8 cellular contexts compared by ENCODE assay signal in the genomic region with DNA sequence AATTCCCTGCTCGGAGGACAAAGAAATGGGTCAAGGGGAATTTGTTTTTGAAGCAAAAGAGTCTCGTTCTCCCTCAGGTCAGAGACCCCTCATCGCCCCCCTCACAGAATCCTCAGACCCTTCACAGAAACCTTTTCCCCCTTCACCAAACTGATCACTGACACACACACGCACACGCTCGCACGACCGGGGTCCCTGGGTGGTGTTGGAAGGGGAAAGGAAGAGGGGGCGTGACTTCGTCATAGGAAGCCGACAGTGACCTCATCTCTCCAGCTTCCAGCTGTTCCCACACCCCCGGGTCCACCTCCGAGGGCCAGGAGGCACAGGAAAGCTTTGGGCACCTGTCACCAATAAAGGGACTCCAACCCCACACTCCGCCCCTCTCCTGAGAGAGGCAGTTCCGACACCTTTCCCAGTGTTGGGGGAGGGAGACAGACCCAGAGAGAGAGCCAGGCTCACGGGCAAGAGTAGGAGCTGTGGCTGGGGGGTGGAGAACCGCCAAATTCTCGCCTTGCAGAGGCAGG. TPM values are rescaled to one million over a fixed set of nuclear protein-coding genes. Genes with fewer than 3 reads are reported as not detected.
DNase-seq lines count a peak whose midpoint lies in the region; ATAC-seq, FAIRE-seq and TF ChIP-seq lines count a peak whose summit lies in the region.

No MANE protein-coding gene starts in this region.

- peak overlapping the region; percentile 47; the same call in 1 of the 2 replicates for H2AFZ ChIP-seq in GM12878 (ENCODE audit: control insufficient read depth, low read depth, low read length)

- intact Hi-C loops in CD4-positive, alpha-beta memory T cell (cut with micrococcal nuclease): loop anchor here (1.0 kb wide), 2 partner anchors 126 to 132 kb away; no protein-coding TSS in a partner anchor
- intact Hi-C loops in GM12878 (cut with micrococcal nuclease; ENCODE audit: unreplicated experiment) (loop anchor here (2.0 to 10.0 kb wide), 2 partner anchors 131 to 263 kb away; no protein-coding TSS in a partner anchor), lower lobe of right lung (cut with DNase I) (no loop called here)

- no peak for DNase-seq in CD4-positive, alpha-beta memory T cell
- DNase-seq in MG63 (peak; percentile 14), GM12878 (ENCODE audit: low read depth, low spot score) (no peak), lower lobe of right lung (no peak), type B pancreatic cell (ENCODE audit: extremely low spot score, unreplicated experiment) (no peak), NCI-H187 (lab: John Stamatoyannopoulos, UW) (no peak)
- DNase-seq in stimulated activated CD4-positive, alpha-beta T cell treated with anti-CD3 and anti-CD28 coated beads, Interleukin-2, amount 100 ng/mL, for 48 hours: no peak

- CTCF ChIA-PET in CD4-positive, alpha-beta memory T cell (lab: Charles Lee; ENCODE audit: partially characterized antibody): interaction anchor here (0.8 to 3.0 kb wide), 18 partner anchors 8 to 593 kb away, joined by 3 to 12 read pairs (median 4); no protein-coding TSS in a partner anchor
- CTCF ChIA-PET in GM12878 (lab: Yijun Ruan, JAX): interaction anchor here (0.9 to 3.5 kb wide), 13 partner anchors 10 to 334 kb away, joined by 3 to 34 read pairs (median 6); no protein-coding TSS in a partner anchor

- TF ChIP-seq POLR2A in GM12878 (IDR thresholded peaks at IDR 0.05; ENCODE audit: low read depth, low read length): no peak

- peak overlapping the region in 4 of 7 donors; percentile 32 to 84 (median 66) for H3K27ac Mint-ChIP-seq in CD4-positive, alpha-beta memory T cell
- no peak overlapping the region for H3K27ac Mint-ChIP-seq in type B pancreatic cell

- SMC1A ChIA-PET in GM12878 (lab: Charles Lee; ENCODE audit: uncharacterized antibody, unreplicated experiment): interaction anchor here (0.8 to 2.6 kb wide), 4 partner anchors 33 to 132 kb away, joined by 3 to 14 read pairs (median 5); no protein-coding TSS in a partner anchor

- POLR2A ChIA-PET in CD4-positive, alpha-beta memory T cell (lab: Charles Lee; ENCODE audit: partially characterized antibody): interaction anchor here (1.0 to 1.8 kb wide), 6 partner anchors 41 to 166 kb away, joined by 3 to 7 read pairs (median 4); a partner anchor contains a TSS
- POLR2A ChIA-PET in GM12878 (lab: Charles Lee): interaction anchor here (0.6 kb wide), 1 partner anchor 567 kb away, joined by 5 read pairs; no protein-coding TSS in a partner anchor

- H3K36me3 Mint-ChIP-seq in CD4-positive, alpha-beta memory T cell: no peaks in the 10 kb centered on the region
- no peaks in the 10 kb centered on the region for H3K36me3 Mint-ChIP-seq in type B pancreatic cell

- H3K9me3 Mint-ChIP-seq in CD4-positive, alpha-beta memory T cell: no peaks in the 10 kb centered on the region
- H3K9me3 Mint-ChIP-seq in type B pancreatic cell: no peaks in the 10 kb centered on the region

- no peaks in the 10 kb centered on the region for H3K9me3 ChIP-seq in CD4-positive, alpha-beta memory T cell (ENCODE audit: control insufficient read depth in 1 of 2, low read length in 2 of 2)
- H3K9me3 ChIP-seq in MG63 (peaks cover 4% of the 10 kb centered on the region; the same call in 1 of the 2 replicates), GM12878 (replicated peaks; ENCODE audit: control insufficient read depth, insufficient read depth, low read length) (no peaks in the 10 kb centered on the region; the same call in 2 of the 3 replicates), lower lobe of right lung (no peaks in the 10 kb centered on the region)

- H3K27ac ChIP-seq in CD4-positive, alpha-beta memory T cell (ENCODE audit: low read depth, low read length): no peak overlapping the region
- H3K27ac ChIP-seq in GM12878 (ENCODE audit: control insufficient read depth, insufficient read depth): no peak overlapping the region
- H3K27ac ChIP-seq in lower lobe of right lung: no peak overlapping the region

- H3K27me3 ChIP-seq in CD4-positive, alpha-beta memory T cell (ENCODE audit: insufficient read depth, low read length): peaks cover 18% of the 10 kb centered on the region
- H3K27me3 ChIP-seq in MG63: no peaks in the 10 kb centered on the region
- H3K27me3 ChIP-seq in GM12878 (replicated peaks in 1 of 2; ENCODE audit: control insufficient read depth in 2 of 2, insufficient read depth in 2 of 2, low read length in 1 of 2): peaks cover 2 to 6% of the 10 kb centered on the region in 2 experiments; a peak in 3 of 4 replicates
- peaks cover 14% of the 10 kb centered on the region for H3K27me3 ChIP-seq in lower lobe of right lung (ENCODE audit: low read depth)

- 16% methylated on average over 18 of the region's 18 CpGs for WGBS in GM12878 (ENCODE audit: insufficient coverage, insufficient replicate concordance, low lambda C conversion rate, missing lambda C conversion rate)

- no peak for ATAC-seq in GM12878
- ATAC-seq in lower lobe of right lung: peak; percentile 27 to 31
- ATAC-seq in HG03097 (IDR thresholded peaks at IDR 0.05; ENCODE audit: low FRiP score, unreplicated experiment): no peak

- no peak for FAIRE-seq in GM12878 (lab: Jason Lieb, UNC)

- TF ChIP-seq CTCF in GM12878 (IDR thresholded peaks at IDR 0.05 in 2 of 3, conservative IDR thresholded peaks at IDR 0.05 in 1 of 3; ENCODE audit: control insufficient read depth in 2 of 3, extremely low read depth in 1 of 3, insufficient read depth in 1 of 3, low read depth in 3 of 3, low read length in 3 of 3): no peak
- TF ChIP-seq CTCF in lower lobe of right lung (IDR thresholded peaks at IDR 0.05): no peak
- TF ChIP-seq CTCF in type B pancreatic cell (conservative IDR thresholded peaks at IDR 0.05): no peak

- H4K20me1 ChIP-seq in GM12878 (ENCODE audit: control insufficient read depth, insufficient read depth): no peaks in the 10 kb centered on the region

- no peak overlapping the region for H3K4me3 ChIP-seq in CD4-positive, alpha-beta memory T cell (ENCODE audit: low read length in 2 of 2)
- peak overlapping the region; percentile 26 for H3K4me3 ChIP-seq in MG63
- no peak overlapping the region for H3K4me3 ChIP-seq in GM12878
- peak overlapping the region; percentile 50 for H3K4me3 ChIP-seq in lower lobe of right lung

- RAD21 ChIA-PET in GM12878 (lab: Charles Lee; ENCODE audit: unreplicated experiment): interaction anchor here (1.4 to 2.7 kb wide), 4 partner anchors 46 to 263 kb away, joined by 4 to 14 read pairs (median 8); no protein-coding TSS in a partner anchor

- no peak for TF ChIP-seq EP300 in GM12878 (IDR thresholded peaks at IDR 0.05; ENCODE audit: borderline replicate concordance in 1 of 2, control insufficient read depth in 1 of 2, low read depth in 2 of 2, low read length in 2 of 2)

- peaks cover 8 to 11% of the 10 kb centered on the region in 2 donors for H3K27me3 Mint-ChIP-seq in CD4-positive, alpha-beta memory T cell
- H3K27me3 Mint-ChIP-seq in type B pancreatic cell: no peaks in the 10 kb centered on the region

- H3K4me1 Mint-ChIP-seq in CD4-positive, alpha-beta memory T cell: peaks cover 7 to 12% (median 8%) of the 10 kb centered on the region in 4 donors
- H3K4me1 Mint-ChIP-seq in type B pancreatic cell (ENCODE audit: unreplicated experiment): peaks cover 5% of the 10 kb centered on the region

- BruUV-seq in GM12878 (replicated peaks; lab: Mats Ljungman, UMichigan): no TSS peak

- TF ChIP-seq RAD21 in GM12878 (IDR thresholded peaks at IDR 0.05; ENCODE audit: insufficient read depth, low read depth, low read length): no peak

- H3K79me2 ChIP-seq in GM12878 (ENCODE audit: control insufficient read depth, insufficient read depth, low read length): no peaks in the 10 kb centered on the region

- no peak overlapping the region for H3K9ac ChIP-seq in GM12878 (ENCODE audit: control insufficient read depth, insufficient read depth, low read length)

- H3K36me3 ChIP-seq in CD4-positive, alpha-beta memory T cell (ENCODE audit: insufficient read depth, low read length): no peaks in the 10 kb centered on the region
- no peaks in the 10 kb centered on the region for H3K36me3 ChIP-seq in MG63
- H3K36me3 ChIP-seq in GM12878 (ENCODE audit: control insufficient read depth in 2 of 2, insufficient read depth in 2 of 2, low read length in 1 of 2): no peaks in the 10 kb centered on the region
- H3K36me3 ChIP-seq in lower lobe of right lung: no peaks in the 10 kb centered on the region

- no peak overlapping the region for H3K4me2 ChIP-seq in GM12878 (ENCODE audit: control insufficient read depth, insufficient read depth)

- H3K4me3 Mint-ChIP-seq in CD4-positive, alpha-beta memory T cell: peak overlapping the region in 7 of 8 donors; percentile 1 to 78 (median 67)
- no peak overlapping the region for H3K4me3 Mint-ChIP-seq in type B pancreatic cell

- peaks cover 25% of the 10 kb centered on the region for H3K4me1 ChIP-seq in CD4-positive, alpha-beta memory T cell (ENCODE audit: insufficient read depth, low read length)
- H3K4me1 ChIP-seq in GM12878 (ENCODE audit: control insufficient read depth, insufficient read depth, low read length): peaks cover 6% of the 10 kb centered on the region
- H3K4me1 ChIP-seq in lower lobe of right lung: peaks cover 27% of the 10 kb centered on the region

- in situ Hi-C loops in GM12878 (cut with MboI): no loop called here

RNA-seq across cellular contexts. Expression of a gene that starts 1.2 kb away (rescaled TPM):
- not detected for total RNA-seq in CD4-positive, alpha-beta memory T cell
- not detected for polyA plus RNA-seq in CD4-positive, alpha-beta memory T cell
- 0.13 TPM in 1 of 2 replicates, not detected in the other for total RNA-seq in MG63 (2014; rRNA removed; shearing (Covaris generic); ENCODE audit: low replicate concordance)
- 0.76 and 1.3 TPM in 2 replicates for total RNA-seq in GM12878 (2013; cell fraction: nucleolus; rRNA removed)
- total RNA-seq in GM12878 (2014; rRNA removed) (0.34 TPM in 1 of 2 replicates, not detected in the other), GM12878 (2014; rRNA removed; fragmentation: Illumina TruSeq; extraction: Trizol) (not detected in 2 replicates), GM12878 (2021) (0.43 TPM in 1 of 2 replicates, not detected in the other), lower lobe of right lung (5.1 TPM), type B pancreatic cell (ENCODE audit: low replicate concordance) (7.5 and 9.7 TPM in 2 replicates)
- not detected for polyA plus RNA-seq in GM12878 (2011; ENCODE audit: low read depth)
- polyA plus RNA-seq in GM12878 (2011; rRNA removed) (0.16 TPM in 1 of 2 replicates, not detected in the other), GM12878 (2014; fragmentation: Illumina TruSeq; extraction: Trizol) (0.12 TPM in 1 of 2 replicates, not detected in the other), GM12878 (2014; fragmentation: Nextera tagmentation; extraction: Ambion mirVana) (not detected), GM12878 (2014; rRNA removed) (0.06 TPM in 1 of 2 replicates, not detected in the other), GM12878 (2016; fragmentation: Nextera tagmentation; extraction: Ambion mirVana) (not detected)
- 0.12 and 0.18 TPM in 2 replicates for polyA plus RNA-seq in GM12878 (2011; cell fraction: cytosol; rRNA removed)
- 0.37 and 0.57 TPM in 2 replicates for polyA plus RNA-seq in GM12878 (2011; cell fraction: nucleus; rRNA removed)
- polyA plus RNA-seq in GM12878 (2012): 0.18 TPM in 1 of 2 replicates, not detected in the other
- not detected in 2 replicates for polyA minus RNA-seq in GM12878 (2011; rRNA and poly(A)+ RNA removed)
- polyA minus RNA-seq in GM12878 (2011; cell fraction: cytosol; rRNA and poly(A)+ RNA removed): not detected in 2 replicates
- not detected in 2 replicates for polyA minus RNA-seq in GM12878 (2011; cell fraction: nucleus; rRNA and poly(A)+ RNA removed)

RNA-seq across cellular contexts. Expression of a gene that starts 41.6 kb away (rescaled TPM):
- 1 to 10 TPM; 7.2 to 7.6 TPM for total RNA-seq in CD4-positive, alpha-beta memory T cell
- polyA plus RNA-seq in CD4-positive, alpha-beta memory T cell: under 1 TPM; 0.44 to 0.50 TPM
- total RNA-seq in MG63 (2014; rRNA removed; shearing (Covaris generic); ENCODE audit: low replicate concordance): 7.5 and 15.3 TPM in 2 replicates
- total RNA-seq in GM12878 (2013; cell fraction: nucleolus; rRNA removed): 24.4 and 31.0 TPM in 2 replicates
- total RNA-seq in GM12878 (2014; rRNA removed) (1.4 and 2.3 TPM in 2 replicates), GM12878 (2014; rRNA removed; fragmentation: Illumina TruSeq; extraction: Trizol) (1.3 and 1.9 TPM in 2 replicates), GM12878 (2021) (3.1 and 4.2 TPM in 2 replicates), lower lobe of right lung (29.3 TPM), type B pancreatic cell (ENCODE audit: low replicate concordance) (7.8 and 46.1 TPM in 2 replicates)
- polyA plus RNA-seq in GM12878 (2011; ENCODE audit: low read depth): 2.7 TPM
- polyA plus RNA-seq in GM12878 (2011; rRNA removed) (2.8 and 2.9 TPM in 2 replicates), GM12878 (2014; fragmentation: Illumina TruSeq; extraction: Trizol) (0.68 and 2.1 TPM in 2 replicates), GM12878 (2014; fragmentation: Nextera tagmentation; extraction: Ambion mirVana) (under 1 TPM; 0.07 to 0.43 TPM), GM12878 (2014; rRNA removed) (2.6 and 4.1 TPM in 2 replicates), GM12878 (2016; fragmentation: Nextera tagmentation; extraction: Ambion mirVana) (under 1 TPM; 0.10 to 0.29 TPM)
- polyA plus RNA-seq in GM12878 (2011; cell fraction: cytosol; rRNA removed): 3.1 TPM in 2 replicates
- polyA plus RNA-seq in GM12878 (2011; cell fraction: nucleus; rRNA removed): 21.5 and 23.6 TPM in 2 replicates
- polyA plus RNA-seq in GM12878 (2012): 5.2 and 5.9 TPM in 2 replicates
- polyA minus RNA-seq in GM12878 (2011; rRNA and poly(A)+ RNA removed): 3.1 and 3.7 TPM in 2 replicates
- 0.94 TPM in 1 of 2 replicates, not detected in the other for polyA minus RNA-seq in GM12878 (2011; cell fraction: cytosol; rRNA and poly(A)+ RNA removed)
- 5.2 and 6.0 TPM in 2 replicates for polyA minus RNA-seq in GM12878 (2011; cell fraction: nucleus; rRNA and poly(A)+ RNA removed)

RNA-seq across cellular contexts. Expression of a gene that starts 41.7 kb away (rescaled TPM):
- total RNA-seq in CD4-positive, alpha-beta memory T cell: 100 to 1,000 TPM; 340 to 342 TPM
- polyA plus RNA-seq in CD4-positive, alpha-beta memory T cell: 100 to 1,000 TPM; 110 to 118 TPM
- 240 and 427 TPM in 2 replicates for total RNA-seq in MG63 (2014; rRNA removed; shearing (Covaris generic); ENCODE audit: low replicate concordance)
- 287 and 321 TPM in 2 replicates for total RNA-seq in GM12878 (2013; cell fraction: nucleolus; rRNA removed)
- total RNA-seq in GM12878 (2014; rRNA removed) (138 and 165 TPM in 2 replicates), GM12878 (2014; rRNA removed; fragmentation: Illumina TruSeq; extraction: Trizol) (97.1 and 99.0 TPM in 2 replicates), GM12878 (2021) (182 and 196 TPM in 2 replicates), lower lobe of right lung (576 TPM), type B pancreatic cell (ENCODE audit: low replicate concordance) (573 and 617 TPM in 2 replicates)
- 379 TPM for polyA plus RNA-seq in GM12878 (2011; ENCODE audit: low read depth)
- polyA plus RNA-seq in GM12878 (2011; rRNA removed) (150 and 232 TPM in 2 replicates), GM12878 (2014; fragmentation: Illumina TruSeq; extraction: Trizol) (86.8 and 137 TPM in 2 replicates), GM12878 (2014; fragmentation: Nextera tagmentation; extraction: Ambion mirVana) (10 to 100 TPM; 25.4 to 73.1 TPM), GM12878 (2014; rRNA removed) (212 and 221 TPM in 2 replicates), GM12878 (2016; fragmentation: Nextera tagmentation; extraction: Ambion mirVana) (100 to 1,000 TPM; 204 to 225 TPM)
- 247 and 317 TPM in 2 replicates for polyA plus RNA-seq in GM12878 (2011; cell fraction: cytosol; rRNA removed)
- polyA plus RNA-seq in GM12878 (2011; cell fraction: nucleus; rRNA removed): 3,310 and 3,575 TPM in 2 replicates
- 351 and 464 TPM in 2 replicates for polyA plus RNA-seq in GM12878 (2012)
- polyA minus RNA-seq in GM12878 (2011; rRNA and poly(A)+ RNA removed): 82.7 and 156 TPM in 2 replicates
- polyA minus RNA-seq in GM12878 (2011; cell fraction: cytosol; rRNA and poly(A)+ RNA removed): 56.9 and 61.9 TPM in 2 replicates
- 240 and 270 TPM in 2 replicates for polyA minus RNA-seq in GM12878 (2011; cell fraction: nucleus; rRNA and poly(A)+ RNA removed)

RNA-seq across cellular contexts. Expression of a gene that starts 56.3 kb away (rescaled TPM):
- 10 to 100 TPM; 75.1 to 76.8 TPM for total RNA-seq in CD4-positive, alpha-beta memory T cell
- 10 to 100 TPM; 22.0 to 23.7 TPM for polyA plus RNA-seq in CD4-positive, alpha-beta memory T cell
- 11.5 and 26.2 TPM in 2 replicates for total RNA-seq in MG63 (2014; rRNA removed; shearing (Covaris generic); ENCODE audit: low replicate concordance)
- 83.1 and 91.9 TPM in 2 replicates for total RNA-seq in GM12878 (2013; cell fraction: nucleolus; rRNA removed)
- total RNA-seq in GM12878 (2014; rRNA removed): 33.0 and 37.6 TPM in 2 replicates
- 15.4 and 16.7 TPM in 2 replicates for total RNA-seq in GM12878 (2014; rRNA removed; fragmentation: Illumina TruSeq; extraction: Trizol)
- 40.0 and 44.8 TPM in 2 replicates for total RNA-seq in GM12878 (2021)
- 11.7 TPM for polyA plus RNA-seq in GM12878 (2011; ENCODE audit: low read depth)
- polyA plus RNA-seq in GM12878 (2011; rRNA removed): 2.2 and 5.3 TPM in 2 replicates
- polyA plus RNA-seq in GM12878 (2011; cell fraction: cytosol; rRNA removed): 6.1 TPM in 2 replicates
- 30.0 and 46.5 TPM in 2 replicates for polyA plus RNA-seq in GM12878 (2011; cell fraction: nucleus; rRNA removed)
- polyA plus RNA-seq in GM12878 (2012): 29.2 and 31.4 TPM in 2 replicates
- 5.1 and 21.2 TPM in 2 replicates for polyA plus RNA-seq in GM12878 (2014; fragmentation: Illumina TruSeq; extraction: Trizol)
- polyA plus RNA-seq in GM12878 (2014; fragmentation: Nextera tagmentation; extraction: Ambion mirVana): 1 to 10 TPM in 1 of 2 experiments, under 1 TPM in 1; 0.97 to 2.7 TPM
- 29.9 and 31.3 TPM in 2 replicates for polyA plus RNA-seq in GM12878 (2014; rRNA removed)
- polyA plus RNA-seq in GM12878 (2016; fragmentation: Nextera tagmentation; extraction: Ambion mirVana): 10 to 100 TPM; 25.3 to 30.4 TPM
- 15.7 and 21.8 TPM in 2 replicates for polyA minus RNA-seq in GM12878 (2011; rRNA and poly(A)+ RNA removed)
- polyA minus RNA-seq in GM12878 (2011; cell fraction: cytosol; rRNA and poly(A)+ RNA removed): 9.1 and 10.9 TPM in 2 replicates
- polyA minus RNA-seq in GM12878 (2011; cell fraction: nucleus; rRNA and poly(A)+ RNA removed): 23.8 and 45.4 TPM in 2 replicates
- total RNA-seq in lower lobe of right lung: 46.4 TPM
- total RNA-seq in type B pancreatic cell (ENCODE audit: low replicate concordance): 62.8 and 93.9 TPM in 2 replicates

Comparison
In these comparisons a context has a peak if more than half of its experiments do, and no peak if none do; other contexts are left out.
1. H3K4me3 ChIP-seq: peak in MG63 (single experiment) and lower lobe of right lung (single experiment); none in CD4-positive, alpha-beta memory T cell (0 of 2) and GM12878 (single experiment).
2. ATAC-seq: peak in lower lobe of right lung (2 of 2); none in GM12878 (single experiment) and HG03097 (single experiment).